ENCODE assay signal across 25 cellular contexts in the genomic region with DNA sequence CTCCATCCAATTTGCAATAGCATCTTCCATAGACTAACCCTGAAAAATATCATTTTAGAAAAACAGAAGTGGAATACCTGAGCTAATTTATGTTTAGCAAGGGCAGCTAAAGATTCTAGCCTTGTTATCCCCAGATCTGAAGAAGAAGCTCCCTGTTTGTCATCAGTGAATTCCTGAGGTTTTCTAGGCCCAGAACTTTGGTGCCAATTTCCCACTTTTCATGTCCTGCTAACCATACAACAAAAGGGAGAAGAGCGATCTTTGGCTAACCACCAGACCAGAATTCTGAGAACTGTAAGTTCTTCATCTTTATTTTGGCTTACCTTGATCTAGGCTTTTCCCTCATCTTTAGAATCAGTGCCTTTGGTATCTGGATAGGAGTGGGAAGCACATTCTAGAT.
"Had no signal": no experiment of that assay in that cellular context is flagged by ENCODE, and none has a peak within 500 bp of the region (broad histone marks: within the 10 kb centered on the region; RNA-seq: fewer than 3 reads in every experiment).

No MANE protein-coding gene starts in this region.

- H2AFZ ChIP-seq: hepatocyte had no signal

- H3K9me3 ChIP-seq: body of pancreas, gastroesophageal sphincter, left ventricle myocardium inferior, pancreas, psoas muscle, suprapubic skin, tibial nerve had no signal

- H3K9me3 Mint-ChIP-seq: activated B cell treated with CpG ODN at 0.5 μM for 24 hours; activated T-helper 2 cell treated with anti-CD3 and anti-CD28 coated beads, Interferon-gamma antibody, Interleukin-2, Interleukin-4, amounts not matched to agents 10 μg/mL and 5 μg/mL and 100 μg/mL, durations not matched to agents 14 hours and 24 hours and 36 hours had no signal

- H3K36me3 Mint-ChIP-seq: activated CD8-positive, alpha-beta memory T cell treated with anti-CD3 and anti-CD28 coated beads, Interleukin-2, amount 10 ng/mL, durations not matched to agents 7 days and 5 days; activated naive CD4-positive, alpha-beta T cell treated with anti-CD3 and anti-CD28 coated beads, Interleukin-2, amount 50 U/mL, for 72 hours; mesothelial cell of epicardium; naive B cell had no signal

- H3K4me3 ChIP-seq: body of pancreas, gastroesophageal sphincter, hepatocyte, left ventricle myocardium inferior, lung, pancreas, psoas muscle, suprapubic skin, tibial nerve had no signal

- H3K27ac Mint-ChIP-seq: activated B cell treated with CpG ODN at 0.5 μM for 24 hours; activated CD8-positive, alpha-beta memory T cell treated with anti-CD3 and anti-CD28 coated beads, Interleukin-2, amount 10 ng/mL, durations not matched to agents 7 days and 5 days; activated CD8-positive, alpha-beta T cell treated with anti-CD3 and anti-CD28 coated beads, Interleukin-2, amount 10 ng/mL, durations not matched to agents 7 days and 5 days; activated naive CD4-positive, alpha-beta T cell treated with anti-CD3 and anti-CD28 coated beads, Interleukin-2, amount 50 U/mL, for 72 hours; activated T-helper 2 cell treated with anti-CD3 and anti-CD28 coated beads, Interferon-gamma antibody, Interleukin-2, Interleukin-4, amounts not matched to agents 10 μg/mL and 5 μg/mL and 100 μg/mL, durations not matched to agents 14 hours and 24 hours and 36 hours; mesothelial cell of epicardium; nephron progenitor cell had no signal

- H3K27ac ChIP-seq: body of pancreas, gastroesophageal sphincter, hepatocyte, left ventricle myocardium inferior, pancreas, psoas muscle, suprapubic skin, tibial nerve had no signal

- H3K4me3 Mint-ChIP-seq: activated B cell treated with CpG ODN at 0.5 μM for 24 hours; activated CD8-positive, alpha-beta memory T cell treated with anti-CD3 and anti-CD28 coated beads, Interleukin-2, amount 10 ng/mL, durations not matched to agents 7 days and 5 days; activated CD8-positive, alpha-beta T cell treated with anti-CD3 and anti-CD28 coated beads, Interleukin-2, amount 10 ng/mL, durations not matched to agents 7 days and 5 days; mesothelial cell of epicardium; naive B cell; nephron progenitor cell had no signal

- DNase-seq: activated B cell treated with CpG ODN at 0.5 μM for 24 hours; activated CD4-positive, alpha-beta T cell treated with anti-CD3 and anti-CD28 coated beads, Interleukin-2, amount 50 U/mL, for 1 hour; activated CD8-positive, alpha-beta memory T cell treated with anti-CD3 and anti-CD28 coated beads, Interleukin-2, amount 10 ng/mL, durations not matched to agents 7 days and 5 days; activated CD8-positive, alpha-beta T cell treated with anti-CD3 and anti-CD28 coated beads, Interleukin-2, amount 10 ng/mL, durations not matched to agents 7 days and 5 days; activated T-cell treated with anti-CD3 and anti-CD28 coated beads, Interleukin-2, amount 50 U/mL, for 48 hours; anterior cingulate cortex; body of pancreas; effector CD4-positive, alpha-beta T cell; left ventricle myocardium inferior; naive B cell; nephron progenitor cell; pancreas; psoas muscle; stimulated activated CD4-positive, alpha-beta T cell treated with anti-CD3 and anti-CD28 coated beads, Interleukin-15, amount 100 ng/mL, for 24 hours; stimulated activated CD4-positive, alpha-beta T cell treated with anti-CD3 and anti-CD28 coated beads, Interleukin-2, amount 100 ng/mL, for 24 hours; stimulated activated naive CD4-positive, alpha-beta T cell had no signal

- H3K4me2 ChIP-seq: hepatocyte had no signal

- H3K27me3 ChIP-seq: body of pancreas, gastroesophageal sphincter, hepatocyte, pancreas, suprapubic skin, tibial nerve had no signal

- H3K36me3 ChIP-seq: gastroesophageal sphincter, left ventricle myocardium inferior, pancreas, suprapubic skin, tibial nerve had no signal

- H3K27me3 Mint-ChIP-seq: activated B cell treated with CpG ODN at 0.5 μM for 24 hours had no signal

- H3K4me1 ChIP-seq: body of pancreas, pancreas, psoas muscle, suprapubic skin had no signal

- FAIRE-seq: colon, pancreas had no signal

- ATAC-seq: activated CD8-positive, alpha-beta memory T cell treated with anti-CD3 and anti-CD28 coated beads, Interleukin-2, amount 10 ng/mL, durations not matched to agents 7 days and 5 days; activated CD8-positive, alpha-beta T cell treated with anti-CD3 and anti-CD28 coated beads, Interleukin-2, amount 10 ng/mL, durations not matched to agents 7 days and 5 days; activated naive CD4-positive, alpha-beta T cell treated with anti-CD3 and anti-CD28 coated beads, Interleukin-2, amount 50 U/mL, for 72 hours; body of pancreas; gastroesophageal sphincter; pancreas; psoas muscle had no signal

- H3K4me1 Mint-ChIP-seq: activated B cell treated with CpG ODN at 0.5 μM for 24 hours, naive B cell had no signal
